Comparison of ENCODE assay signal across 10 cellular contexts in genomic region chr2:187500585-187501359, GRCh38. TPM values are rescaled to one million over a fixed set of nuclear protein-coding genes. Genes with fewer than 3 reads are reported as not detected.
A peak's percentile ranks its signal among the peaks of the same experiment; 100 is the strongest.
DNase-seq lines count a peak whose midpoint lies in the region; ATAC-seq and TF ChIP-seq lines count a peak whose summit lies in the region.
"Had no signal": no experiment of that assay in that cellular context is flagged by ENCODE, and none has a peak within 500 bp of the region (broad histone marks: within the 10 kb centered on the region; RNA-seq: fewer than 3 reads in every experiment).

No MANE protein-coding gene starts in this region.

- H4K20me1 ChIP-seq in HCT116 (ENCODE audit: insufficient read depth), result no peaks in the 10 kb centered on the region

- no TSS peak for BruUV-seq in HCT116 (replicated peaks; lab: Mats Ljungman, UMichigan)

- H3K27me3 ChIP-seq in HCT116 (ENCODE audit: insufficient read depth, low read length), result no peaks in the 10 kb centered on the region
- H3K27me3 ChIP-seq in SJCRH30, result no peaks in the 10 kb centered on the region

- H2AFZ ChIP-seq in HCT116 (ENCODE audit: low read depth, low read length, poor library complexity, severe bottlenecking), result peak overlapping the region; percentile 25

- intact Hi-C loops in HCT116 (cut with micrococcal nuclease), result loop anchor here (1.0 to 10.0 kb wide), 4 partner anchors 80 to 1914 kb away; no protein-coding TSS in a partner anchor

- no peaks in the 10 kb centered on the region for H3K79me2 ChIP-seq in HCT116 (ENCODE audit: insufficient read depth, low read length)

- H3K27ac ChIP-seq in 22Rv1 (peak overlapping the region; percentile 52), HCT116 (ENCODE audit: low read depth, low read length) (no peak overlapping the region), SJCRH30 (no peak overlapping the region)
- H3K27ac ChIP-seq: SK-N-MC had no signal

- no peak overlapping the region for H3K4me3 ChIP-seq in HCT116 (replicated peaks in 1 of 2; ENCODE audit: low read depth in 1 of 2, low read length in 2 of 2)
- H3K4me3 ChIP-seq in SJCRH30, result no peak overlapping the region
- H3K4me3 ChIP-seq: SK-N-MC had no signal

- H3K9ac ChIP-seq in HCT116 (ENCODE audit: low read length), result no peak overlapping the region

- TF ChIP-seq POLR2A in HCT116 (IDR thresholded peaks at IDR 0.05; ENCODE audit: borderline replicate concordance, extremely low read depth, insufficient read depth, insufficient read length), result no peak

- 0 out of 2 replicates have a peak overlapping the region, but pooled peaks have one; percentile 17 for H3K4me2 ChIP-seq in HCT116 (ENCODE audit: low read length)

- RAD21 ChIA-PET in HCT116 (lab: Charles Lee; ENCODE audit: low non-redundant PET in 1 of 2, low total read pairs in 2 of 2, uncharacterized antibody in 2 of 2, unreplicated experiment in 2 of 2), result interaction anchor here (0.6 to 2.1 kb wide), 8 partner anchors 77 to 342 kb away, joined by 4 to 42 read pairs (median 5); no protein-coding TSS in a partner anchor

- DNase-seq in HCT116 (ENCODE audit: low read depth, low spot score) (peak; percentile 23), SJCRH30 (peak; percentile 54 to 74), glomerular visceral epithelial cell (ENCODE audit: extremely low spot score) (peak; percentile 24), GDM1 (lab: John Stamatoyannopoulos, UW) (no peak), G401 (ENCODE audit: low spot score) (no peak)
- DNase-seq in activated CD8-positive, alpha-beta memory T cell treated with anti-CD3 and anti-CD28 coated beads for 24 hours, result no peak
- DNase-seq: central memory CD4-positive, alpha-beta T cell had no signal

- TF ChIP-seq CTCF in 22Rv1 (IDR thresholded peaks at IDR 0.05), result peak; percentile 47
- TF ChIP-seq CTCF in HCT116 (IDR thresholded peaks at IDR 0.05 in 2 of 3, conservative IDR thresholded peaks at IDR 0.05 in 1 of 3; ENCODE audit: borderline replicate concordance in 1 of 3, insufficient read depth in 1 of 3, low read depth in 2 of 3, low read length in 2 of 3), result peak; percentile 32 to 55 (median 53); a peak in 4 of 6 replicates

- no peaks in the 10 kb centered on the region for H3K9me2 ChIP-seq in HCT116 (ENCODE audit: insufficient read depth)

- ATAC-seq in HCT116, result peak; percentile 82
- ATAC-seq in HG03378 (IDR thresholded peaks at IDR 0.05; ENCODE audit: unreplicated experiment), result no peak

- peak; percentile 72 for TF ChIP-seq RAD21 in HCT116 (IDR thresholded peaks at IDR 0.05; ENCODE audit: low read depth)

- in situ Hi-C loops in G401 (cut with HindIII; ENCODE audit: low sequenced_read_pairs), result no loop called here

- CTCF ChIA-PET in HCT116 (lab: Charles Lee), result interaction anchor here (0.8 to 6.6 kb wide), 26 partner anchors 30 to 1483 kb away, joined by 3 to 412 read pairs (median 6); partner anchors contain the start of gene GULP1

- H3K4me1 ChIP-seq in HCT116 (ENCODE audit: control insufficient read depth in 1 of 2, insufficient read depth in 2 of 2, low read length in 2 of 2) (peaks cover 6 to 10% of the 10 kb centered on the region in 2 experiments; a peak in 2 of 4 replicates), SJCRH30 (peaks cover 21% of the 10 kb centered on the region)

- H3K36me3 ChIP-seq in HCT116 (ENCODE audit: control insufficient read depth in 1 of 2, insufficient read depth in 2 of 2, low read length in 2 of 2) (no peaks in the 10 kb centered on the region), SJCRH30 (peaks cover 10% of the 10 kb centered on the region)

- POLR2A ChIA-PET in HCT116 (lab: Charles Lee), result interaction anchor here (1.1 to 2.4 kb wide), 2 partner anchors 46 to 80 kb away, joined by 3 to 23 read pairs; no protein-coding TSS in a partner anchor

- H3K9me3 ChIP-seq in HCT116 (ENCODE audit: control insufficient read depth in 1 of 2, insufficient read depth in 1 of 2, low read depth in 1 of 2, low read length in 2 of 2), result no peaks in the 10 kb centered on the region
- no peaks in the 10 kb centered on the region for H3K9me3 ChIP-seq in SJCRH30 (replicated peaks)

TF ChIP-seq in HCT116, 20 proteins besides CTCF, POLR2A, EP300 and RAD21:
- TF ChIP-seq EGR1 (IDR thresholded peaks at IDR 0.05; ENCODE audit: low read depth), result no peak
- no peak for TF ChIP-seq ELF1 (IDR thresholded peaks at IDR 0.05; ENCODE audit: borderline replicate concordance, low read depth)
- no peak for TF ChIP-seq ZBTB33 (IDR thresholded peaks at IDR 0.05; ENCODE audit: extremely low read depth, insufficient replicate concordance, low read length)
- no peak for TF ChIP-seq POLR2AphosphoS5 (IDR thresholded peaks at IDR 0.05; ENCODE audit: low read depth, low read length)
- TF ChIP-seq SRF (IDR thresholded peaks at IDR 0.05; ENCODE audit: low read depth), result no peak
- no peak for TF ChIP-seq ATF3 (IDR thresholded peaks at IDR 0.05)
- no peak for TF ChIP-seq SIN3A (IDR thresholded peaks at IDR 0.05; ENCODE audit: low read depth)
- TF ChIP-seq TCF7L2 (IDR thresholded peaks at IDR 0.05; ENCODE audit: borderline replicate concordance, extremely low read depth, insufficient read depth, insufficient read length), result no peak
- no peak for TF ChIP-seq JUND (IDR thresholded peaks at IDR 0.05)
- no peak for TF ChIP-seq SP1 (IDR thresholded peaks at IDR 0.05; ENCODE audit: low read depth)
- TF ChIP-seq EZH2phosphoT487 (IDR thresholded peaks at IDR 0.05; ENCODE audit: borderline replicate concordance), result no peak
TF ChIP-seq in HCT116: peak in this region for 0.

RNA-seq across cellular contexts. Expression of gene CALCRL, which starts 52.7 kb away (rescaled TPM):
- total RNA-seq in HCT116 (2021; ENCODE audit: unreplicated experiment), result 2.3 TPM
- 0.16 and 0.87 TPM in 2 replicates for polyA plus RNA-seq in HCT116 (2012)
- 20.6 and 22.2 TPM in 2 replicates for total RNA-seq in SJCRH30 (2014; rRNA removed; shearing (Covaris generic))
- total RNA-seq in G401 (2014; rRNA removed; shearing (Covaris generic)), result 0.98 and 1.6 TPM in 2 replicates

RNA-seq across cellular contexts. Expression of gene TFPI, which starts 53.5 kb away (rescaled TPM):
- 29.1 TPM for total RNA-seq in HCT116 (2021; ENCODE audit: unreplicated experiment)
- polyA plus RNA-seq in HCT116 (2012), result 6.9 and 8.7 TPM in 2 replicates
- 64.2 and 66.2 TPM in 2 replicates for total RNA-seq in SJCRH30 (2014; rRNA removed; shearing (Covaris generic))
- total RNA-seq in G401 (2014; rRNA removed; shearing (Covaris generic)), result 41.1 and 51.8 TPM in 2 replicates

Comparison
In these comparisons a context has a peak if more than half of its experiments do, and no peak if none do; other contexts are left out.
1. DNase-seq: peak in HCT116 (single experiment), SJCRH30 (2 of 2) and glomerular visceral epithelial cell (single experiment); none in GDM1 (single experiment), G401 (single experiment) and activated CD8-positive, alpha-beta memory T cell treated with anti-CD3 and anti-CD28 coated beads for 24 hours (single experiment).